ENCODE assay signal across 19 cellular contexts in genomic region chr5:111795142-111795541, GRCh38. TPM values are rescaled to one million over a fixed set of nuclear protein-coding genes. Genes with fewer than 3 reads are reported as not detected.
DNase-seq lines count a peak whose midpoint lies in the region; ATAC-seq, FAIRE-seq and TF ChIP-seq lines count a peak whose summit lies in the region.
"Had no signal": no experiment of that assay in that cellular context is flagged by ENCODE, and none has a peak within 500 bp of the region (broad histone marks: within the 10 kb centered on the region; RNA-seq: fewer than 3 reads in every experiment).

No MANE protein-coding gene starts in this region.

- BruUV-seq in IMR-90 (replicated peaks; lab: Mats Ljungman, UMichigan) (no TSS peak), K562 (replicated peaks; lab: Mats Ljungman, UMichigan) (no TSS peak)

- H3K9me1 ChIP-seq in IMR-90 (ENCODE audit: insufficient read depth, low read length) (no peaks in the 10 kb centered on the region), K562 (ENCODE audit: control insufficient read depth, insufficient read depth, low read length) (no peaks in the 10 kb centered on the region)

- no peak overlapping the region for H3K27ac ChIP-seq in A549
- H3K27ac ChIP-seq in IMR-90 (ENCODE audit: insufficient read depth, low read length): no peak overlapping the region
- no peak overlapping the region for H3K27ac ChIP-seq in K562 (ENCODE audit: extremely low read depth, low read depth, low read length)
- H3K27ac ChIP-seq: BLaER1 treated with 17β-estradiol and CSF1 and Interleukin-3, amounts not matched to agents 10 nM and 100 nM; C4-2B had no signal

- H3K56ac ChIP-seq in IMR-90 (ENCODE audit: extremely low read depth, insufficient read depth, low read length): no peak overlapping the region

- DNase-seq in A549 (ENCODE audit: low read depth in 1 of 2, low spot score in 1 of 2) (no peak), IMR-90 (no peak), K562 (ENCODE audit: extremely low read depth in 1 of 4, low spot score in 3 of 4) (no peak), NCI-H2107 (lab: John Stamatoyannopoulos, UW) (no peak), activated gamma-delta T cell treated with Interleukin-2 at 50 U/mL for 16 hours (no peak)
- DNase-seq: 8988T; AML-193; Caco-2; Calu3; CD4-positive, alpha-beta T cell; CD8-positive, alpha-beta T cell; DMS79 treated with DMSO at 0.1 percent for 48 hours; GF-D8 had no signal

- H2BK120ac ChIP-seq in IMR-90 (ENCODE audit: low read depth, low read length): no peak overlapping the region

- TF ChIP-seq POLR2A in A549 (IDR thresholded peaks at IDR 0.05; ENCODE audit: low read length) (no peak), IMR-90 (IDR thresholded peaks at IDR 0.05; ENCODE audit: low read depth, low read length) (no peak), K562 (conservative IDR thresholded peaks at IDR 0.05) (no peak)

- no peak overlapping the region for H4K5ac ChIP-seq in IMR-90 (ENCODE audit: low read depth, low read length)

- H4K20me1 ChIP-seq in IMR-90 (ENCODE audit: insufficient read depth, low read length) (no peaks in the 10 kb centered on the region), K562 (replicated peaks; ENCODE audit: control insufficient read depth, insufficient read depth, low read length) (no peaks in the 10 kb centered on the region)
- H4K20me1 ChIP-seq: BLaER1 treated with 17β-estradiol and CSF1 and Interleukin-3, amounts not matched to agents 10 nM and 100 nM had no signal

- intact Hi-C loops in IMR-90 (cut with micrococcal nuclease) (no loop called here), K562 (cut with micrococcal nuclease) (no loop called here)

- H3K18ac ChIP-seq in IMR-90 (ENCODE audit: low read depth, low read length): no peak overlapping the region

- H2BK20ac ChIP-seq in IMR-90 (ENCODE audit: low read depth, low read length): no peak overlapping the region

- no peak overlapping the region for H4K8ac ChIP-seq in IMR-90 (ENCODE audit: low read depth in 2 of 2, low read length in 2 of 2)

- no peak overlapping the region for H2AK9ac ChIP-seq in IMR-90 (replicated peaks; ENCODE audit: low read depth, low read length, poor library complexity)

- H2AFZ ChIP-seq in IMR-90 (replicated peaks; ENCODE audit: low read length, poor library complexity) (no peak overlapping the region), K562 (ENCODE audit: low read depth, low read length) (no peak overlapping the region)

- H3K4ac ChIP-seq in IMR-90 (ENCODE audit: low read depth, low read length): no peak overlapping the region

- H3K79me1 ChIP-seq in IMR-90 (ENCODE audit: low read depth in 1 of 2, low read length in 2 of 2): no peaks in the 10 kb centered on the region

- H3K27me3 ChIP-seq in IMR-90 (ENCODE audit: control insufficient read depth, insufficient read depth, low read length) (no peaks in the 10 kb centered on the region), K562 (ENCODE audit: control insufficient read depth in 2 of 2, insufficient read depth in 2 of 2, low read length in 2 of 2) (no peaks in the 10 kb centered on the region)
- H3K27me3 ChIP-seq: BLaER1 treated with 17β-estradiol and CSF1 and Interleukin-3, amounts not matched to agents 10 nM and 100 nM had no signal

- H3K9me3 ChIP-seq in A549 (no peaks in the 10 kb centered on the region), IMR-90 (ENCODE audit: control insufficient read depth, insufficient read depth, low read length) (no peaks in the 10 kb centered on the region), K562 (replicated peaks; ENCODE audit: control insufficient read depth, insufficient read depth, low read depth, low read length) (no peaks in the 10 kb centered on the region)
- H3K9me3 ChIP-seq: BLaER1 treated with 17β-estradiol and CSF1 and Interleukin-3, amounts not matched to agents 10 nM and 100 nM; Caco-2 had no signal

- no peak for FAIRE-seq in A549 (lab: Jason Lieb, UNC)
- no peak for FAIRE-seq in K562 (lab: Jason Lieb, UNC)
- FAIRE-seq: D721Med, G401.6, GM12891, GM19239 had no signal

- no peaks in the 10 kb centered on the region for H3K79me2 ChIP-seq in K562 (ENCODE audit: control insufficient read depth, insufficient read depth, low read length)

- H3K9ac ChIP-seq in IMR-90 (ENCODE audit: low read depth, low read length) (no peak overlapping the region), K562 (ENCODE audit: insufficient read depth in 1 of 2, low read depth in 2 of 2, low read length in 2 of 2) (no peak overlapping the region)
- H3K9ac ChIP-seq: BLaER1 treated with 17β-estradiol and CSF1 and Interleukin-3, amounts not matched to agents 10 nM and 100 nM had no signal

- no peak overlapping the region for H2BK5ac ChIP-seq in IMR-90 (ENCODE audit: low read depth, low read length, poor library complexity, severe bottlenecking)

- H3K14ac ChIP-seq in IMR-90 (replicated peaks; ENCODE audit: low read depth, low read length): no peak overlapping the region

- TF ChIP-seq EP300 in A549 (IDR thresholded peaks at IDR 0.05) (no peak), K562 (IDR thresholded peaks at IDR 0.05; ENCODE audit: low read length) (no peak)

- H3K4me1 ChIP-seq in A549 (no peaks in the 10 kb centered on the region), IMR-90 (ENCODE audit: control insufficient read depth, insufficient read depth, low read length) (no peaks in the 10 kb centered on the region), K562 (replicated peaks in 1 of 2; ENCODE audit: control insufficient read depth in 2 of 2, insufficient read depth in 2 of 2, low read length in 2 of 2) (no peaks in the 10 kb centered on the region)
- H3K4me1 ChIP-seq: BLaER1 treated with 17β-estradiol and CSF1 and Interleukin-3, amounts not matched to agents 10 nM and 100 nM; Caco-2 had no signal

- no peak overlapping the region for H3K4me2 ChIP-seq in A549
- H3K4me2 ChIP-seq in IMR-90 (ENCODE audit: low read depth, low read length): no peak overlapping the region
- H3K4me2 ChIP-seq in K562 (ENCODE audit: insufficient read depth, low read length): no peak overlapping the region
- H3K4me2 ChIP-seq: BLaER1 treated with 17β-estradiol and CSF1 and Interleukin-3, amounts not matched to agents 10 nM and 100 nM had no signal

- dilution Hi-C loops in IMR-90 (cut with HindIII; ENCODE audit: low sequenced_read_pairs, unreplicated experiment): no loop called here

- H3K36me3 ChIP-seq in IMR-90 (ENCODE audit: control insufficient read depth, insufficient read depth, low read length) (no peaks in the 10 kb centered on the region), K562 (ENCODE audit: control insufficient read depth, insufficient read depth, low read length) (no peaks in the 10 kb centered on the region)
- H3K36me3 ChIP-seq: BLaER1 treated with 17β-estradiol and CSF1 and Interleukin-3, amounts not matched to agents 10 nM and 100 nM had no signal

- TF ChIP-seq CTCF in A549 (IDR thresholded peaks at IDR 0.05): no peak
- TF ChIP-seq CTCF in IMR-90 (conservative IDR thresholded peaks at IDR 0.05; ENCODE audit: low read depth, low read length): no peak
- no peak for TF ChIP-seq CTCF in K562 (IDR thresholded peaks at IDR 0.05 in 2 of 3, conservative IDR thresholded peaks at IDR 0.05 in 1 of 3; ENCODE audit: insufficient read depth in 2 of 3, low read depth in 1 of 3, low read length in 3 of 3)

- H2AK5ac ChIP-seq in IMR-90 (ENCODE audit: low read depth, low read length): no peak overlapping the region

- in situ Hi-C loops in IMR-90 (cut with MboI; ENCODE audit: low sequenced_read_pairs): no loop called here
- in situ Hi-C loops in K562 (cut with MboI): no loop called here

- CTCF ChIA-PET in A549 (lab: Yijun Ruan, JAX) (no interaction called here), IMR-90 (lab: Yijun Ruan, JAX) (no interaction called here), K562 (lab: Yijun Ruan, JAX; ENCODE audit: low intra/inter-chr PET ratio) (no interaction called here)

- no peak overlapping the region for H2BK15ac ChIP-seq in IMR-90 (ENCODE audit: low read depth, low read length)

- ATAC-seq in A549 (no peak), IMR-90 (ENCODE audit: low read depth) (no peak), K562 (no peak)
- ATAC-seq: CD8-positive, alpha-beta T cell had no signal

- POLR2A ChIA-PET in A549 (lab: Yijun Ruan, JAX): no interaction called here
- POLR2A ChIA-PET in IMR-90 (lab: Charles Lee; ENCODE audit: unreplicated experiment): no interaction called here
- POLR2A ChIA-PET in K562 (lab: Yijun Ruan, JAX): no interaction called here

- no peak overlapping the region for H4K91ac ChIP-seq in IMR-90 (ENCODE audit: insufficient read depth, low read depth, low read length)

- H3K4me3 ChIP-seq in A549 (no peak overlapping the region), IMR-90 (ENCODE audit: insufficient read depth, low read depth, low read length) (no peak overlapping the region), K562 (no peak overlapping the region)
- H3K4me3 ChIP-seq: BLaER1 treated with 17β-estradiol and CSF1 and Interleukin-3, amounts not matched to agents 10 nM and 100 nM had no signal

- TF ChIP-seq RAD21 in A549 (conservative IDR thresholded peaks at IDR 0.05 in 1 of 2, IDR thresholded peaks at IDR 0.05 in 1 of 2): no peak
- no peak for TF ChIP-seq RAD21 in IMR-90 (IDR thresholded peaks at IDR 0.05; ENCODE audit: low read length)
- no peak for TF ChIP-seq RAD21 in K562 (CRISPR knock-in tag; conservative IDR thresholded peaks at IDR 0.05 in 1 of 2, IDR thresholded peaks at IDR 0.05 in 1 of 2)

- H3K23ac ChIP-seq in IMR-90 (ENCODE audit: low read depth, low read length): no peak overlapping the region

- WGBS in A549 (ENCODE audit: missing lambda C conversion rate): 11% methylated on average over 1 of the region's 1 CpG
- no CpG with 5 or more reads among the region's 1 CpG for WGBS in IMR-90 (ENCODE audit: extremely low coverage in 2 of 2, insufficient read length in 1 of 2), 2 experiments
- WGBS in K562 (ENCODE audit: insufficient coverage, low coverage, missing lambda C conversion rate): 0% methylated on average over 1 of the region's 1 CpG

RNA-seq across cellular contexts. Expression of gene NREP, which starts 38.1 kb away (rescaled TPM):
- 24.5 and 28.1 TPM in 2 replicates for polyA plus RNA-seq in A549 (2011; rRNA removed)
- polyA plus RNA-seq in A549 (2012; cell fraction: cytosol; rRNA removed): 6.0 and 6.8 TPM in 2 replicates
- 3.1 and 5.9 TPM in 2 replicates for polyA plus RNA-seq in A549 (2012; cell fraction: nucleus; rRNA removed)
- polyA plus RNA-seq in A549 (2017; fragmentation: RNase III; extraction: RNeasy Plus Mini Kit Qiagen cat#74134 plus additional on column Dnase treatment): 6.3 to 11.0 TPM (median 8.7 TPM) in 3 replicates
- polyA minus RNA-seq in A549 (2011; rRNA and poly(A)+ RNA removed): 13.5 and 13.6 TPM in 2 replicates
- 178 and 234 TPM in 2 replicates for total RNA-seq in IMR-90 (2012; rRNA removed)
- polyA plus RNA-seq in IMR-90 (2012; rRNA removed): 246 and 277 TPM in 2 replicates
- 42.7 and 48.6 TPM in 2 replicates for polyA plus RNA-seq in IMR-90 (2012; cell fraction: cytosol; rRNA removed)
- 62.1 and 406 TPM in 2 replicates for polyA plus RNA-seq in IMR-90 (2012; cell fraction: nucleus; rRNA removed; ENCODE audit: low replicate concordance)
- not detected in 2 replicates for total RNA-seq in K562 (2011; cell fraction: chromatin; rRNA removed; ENCODE audit: low replicate concordance)
- total RNA-seq in K562 (2011; cell fraction: nucleolus; rRNA removed): not detected in 2 replicates
- not detected in 2 replicates for total RNA-seq in K562 (2011; cell fraction: nucleoplasm; rRNA removed)
- 0.50 TPM in 1 of 2 replicates, not detected in the other for total RNA-seq in K562 (2014; rRNA removed)
- total RNA-seq in K562 (2014; rRNA removed; fragmentation: Illumina TruSeq; extraction: Trizol): 0.11 and 0.26 TPM in 2 replicates
- 0.08 and 0.18 TPM in 2 replicates for total RNA-seq in K562 (2015; rRNA removed; fragmentation: Illumina TruSeq; extraction: Trizol)
- total RNA-seq in K562 (2021): 0.29 and 0.42 TPM in 2 replicates
- polyA plus RNA-seq in K562 (2011; rRNA removed): 0.12 and 0.33 TPM in 2 replicates
- 0.06 and 0.18 TPM in 2 replicates for polyA plus RNA-seq in K562 (2011; cell fraction: cytosol; rRNA removed)
- polyA plus RNA-seq in K562 (2011; cell fraction: nucleus; rRNA removed): 0.06 and 0.18 TPM in 2 replicates
- 0.12 and 0.16 TPM in 2 replicates for polyA plus RNA-seq in K562 (2012)
- 0.15 and 0.30 TPM in 2 replicates for polyA plus RNA-seq in K562 (2014; fragmentation: Illumina TruSeq; extraction: Trizol)
- under 1 TPM in 1 of 2 experiments, not detected in 1; 0.08 TPM for polyA plus RNA-seq in K562 (2014; fragmentation: Nextera tagmentation; extraction: Ambion mirVana)
- polyA plus RNA-seq in K562 (2014; rRNA removed): 0.58 TPM in 1 of 2 replicates, not detected in the other
- polyA minus RNA-seq in K562 (2011; rRNA and poly(A)+ RNA removed): 0.18 TPM in 1 of 2 replicates, not detected in the other
- polyA minus RNA-seq in K562 (2011; cell fraction: cytosol; rRNA and poly(A)+ RNA removed): not detected in 2 replicates
- 0.89 TPM in 1 of 2 replicates, not detected in the other for polyA minus RNA-seq in K562 (2011; cell fraction: nucleus; rRNA and poly(A)+ RNA removed)

Comparison
In these comparisons a context has a peak if more than half of its experiments do, and no peak if none do; other contexts are left out.
1. Of the 35 proteins assayed by ChIP-seq in both K562 and A549: peak only in K562: none; only in A549: MAFK; in both: none; in neither: 34.